In the genomic region with DNA sequence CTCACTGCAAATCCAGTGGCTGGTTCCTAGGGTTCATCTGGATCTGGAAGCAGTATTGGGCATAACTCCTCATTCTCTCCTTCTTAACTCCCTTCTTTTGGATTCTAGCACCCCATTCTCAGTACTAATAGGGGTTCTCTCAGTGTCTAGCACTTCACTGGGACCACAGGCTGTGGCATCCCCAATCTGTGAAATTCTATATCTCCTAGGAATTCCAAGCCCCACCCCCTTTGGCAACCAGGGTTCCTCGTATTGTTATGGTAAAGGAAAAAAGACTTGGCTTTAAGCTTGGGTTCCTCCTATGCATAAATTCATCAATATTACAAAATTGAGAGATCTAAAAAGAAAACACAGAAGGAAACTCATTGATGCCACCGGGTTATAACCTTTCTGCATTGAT, we compare ENCODE assay signal across 31 cellular contexts.
"Had no signal": no experiment of that assay in that cellular context is flagged by ENCODE, and none has a peak within 500 bp of the region (broad histone marks: within the 10 kb centered on the region; RNA-seq: fewer than 3 reads in every experiment).

No MANE protein-coding gene starts in this region.

- H3K27me3 Mint-ChIP-seq: activated CD4-positive, alpha-beta memory T cell treated with anti-CD3 and anti-CD28 coated beads, Interleukin-2, amount 10 ng/mL, durations not matched to agents 7 days and 5 days had no signal

- H3K27ac Mint-ChIP-seq: activated CD4-positive, alpha-beta memory T cell treated with anti-CD3 and anti-CD28 coated beads, Interleukin-2, amount 10 ng/mL, durations not matched to agents 7 days and 5 days; activated CD4-positive, alpha-beta T cell treated with anti-CD3 and anti-CD28 coated beads, Interleukin-2, amount 10 ng/mL, durations not matched to agents 7 days and 5 days; activated naive CD8-positive, alpha-beta T cell; activated T-helper 17 cell treated with anti-CD3 and anti-CD28 coated beads, Interleukin-2, amount 50 U/mL, for 72 hours; dendritic cell treated with granulocyte-macrophage colony-stimulating factor and Interleukin-4, amounts not matched to agents 40 ng/mL and 50 ng/mL, for 4 days; T-helper 17 cell; T-helper 2 cell treated with Interferon-gamma antibody and Interleukin-4, amounts not matched to agents 5 μg/mL and 100 μg/mL, for 36 hours had no signal

- H3K9me3 Mint-ChIP-seq: activated CD4-positive, alpha-beta memory T cell treated with anti-CD3 and anti-CD28 coated beads, Interleukin-2, amount 10 ng/mL, durations not matched to agents 7 days and 5 days; activated CD4-positive, alpha-beta T cell treated with anti-CD3 and anti-CD28 coated beads, Interleukin-2, amount 10 ng/mL, durations not matched to agents 7 days and 5 days; activated T-cell treated with anti-CD3 and anti-CD28 coated beads, Interleukin-2, amount 50 U/mL, for 4 hours; activated T-helper 17 cell treated with anti-CD3 and anti-CD28 coated beads, Interleukin-2, amount 50 U/mL, for 72 hours; central memory CD8-positive, alpha-beta T cell; dendritic cell treated with granulocyte-macrophage colony-stimulating factor and Interleukin-4, amounts not matched to agents 40 ng/mL and 50 ng/mL, for 4 days; T-helper 2 cell treated with Interferon-gamma antibody and Interleukin-4, amounts not matched to agents 5 μg/mL and 100 μg/mL, for 36 hours had no signal

- H3K4me1 Mint-ChIP-seq: activated CD4-positive, alpha-beta memory T cell treated with anti-CD3 and anti-CD28 coated beads, Interleukin-2, amount 10 ng/mL, durations not matched to agents 7 days and 5 days; activated CD4-positive, alpha-beta T cell treated with anti-CD3 and anti-CD28 coated beads, Interleukin-2, amount 10 ng/mL, durations not matched to agents 7 days and 5 days; activated T-helper 17 cell treated with anti-CD3 and anti-CD28 coated beads, Interleukin-2, amount 50 U/mL, for 72 hours; central memory CD8-positive, alpha-beta T cell had no signal

- H3K4me1 ChIP-seq: esophagus muscularis mucosa, foreskin keratinocyte, gastrocnemius medialis, heart left ventricle had no signal

- H3K27me3 ChIP-seq: brain microvascular endothelial cell, foreskin keratinocyte, gastrocnemius medialis had no signal

- H3K4me3 ChIP-seq: coronary artery, dorsolateral prefrontal cortex, esophagus muscularis mucosa, gastrocnemius medialis, heart left ventricle had no signal

- H3K4me3 Mint-ChIP-seq: activated CD4-positive, alpha-beta memory T cell treated with anti-CD3 and anti-CD28 coated beads, Interleukin-2, amount 10 ng/mL, durations not matched to agents 7 days and 5 days; activated CD4-positive, alpha-beta T cell treated with anti-CD3 and anti-CD28 coated beads, Interleukin-2, amount 10 ng/mL, durations not matched to agents 7 days and 5 days; activated naive CD8-positive, alpha-beta T cell; activated T-cell treated with anti-CD3 and anti-CD28 coated beads, Interleukin-2, amount 50 U/mL, for 4 hours; activated T-helper 17 cell treated with anti-CD3 and anti-CD28 coated beads, Interleukin-2, amount 50 U/mL, for 72 hours; central memory CD8-positive, alpha-beta T cell; dendritic cell treated with granulocyte-macrophage colony-stimulating factor and Interleukin-4, amounts not matched to agents 40 ng/mL and 50 ng/mL, for 4 days; T-helper 17 cell; T-helper 2 cell treated with Interferon-gamma antibody and Interleukin-4, amounts not matched to agents 5 μg/mL and 100 μg/mL, for 36 hours had no signal

- H3K36me3 Mint-ChIP-seq: activated naive CD8-positive, alpha-beta T cell had no signal

- H3K9me3 ChIP-seq: esophagus muscularis mucosa, gastrocnemius medialis, heart left ventricle had no signal

- H3K27ac ChIP-seq: brain microvascular endothelial cell, coronary artery, dorsolateral prefrontal cortex, esophagus muscularis mucosa, foreskin keratinocyte, gastrocnemius medialis, heart left ventricle had no signal

- H3K36me3 ChIP-seq: brain microvascular endothelial cell, esophagus muscularis mucosa, heart left ventricle had no signal

- DNase-seq: activated CD4-positive, alpha-beta memory T cell treated with anti-CD3 and anti-CD28 coated beads, Interleukin-2, amount 10 ng/mL, durations not matched to agents 7 days and 5 days; activated CD4-positive, alpha-beta T cell treated with anti-CD3 and anti-CD28 coated beads for 1 hour; activated CD4-positive, alpha-beta T cell treated with anti-CD3 and anti-CD28 coated beads for 4 hours; activated CD4-positive, alpha-beta T cell treated with anti-CD3 and anti-CD28 coated beads, Interleukin-2, amount 10 ng/mL, durations not matched to agents 7 days and 5 days; activated CD4-positive, alpha-beta T cell treated with anti-CD3 and anti-CD28 coated beads, Interleukin-2, amount 50 U/mL, for 4 hours; activated CD8-positive, alpha-beta memory T cell treated with anti-CD3 and anti-CD28 coated beads for 24 hours; activated effector memory CD4-positive, alpha-beta T cell treated with Interleukin-2 at 50 U/mL for 16 hours; activated gamma-delta T cell treated with Interleukin-2 at 50 U/mL for 16 hours; activated naive CD4-positive, alpha-beta T cell treated with anti-CD3 and anti-CD28 coated beads, Interleukin-2, amount 50 U/mL, for 16 hours; activated naive CD4-positive, alpha-beta T cell treated with Interleukin-2 at 50 U/mL for 16 hours; activated T-cell treated with anti-CD3 and anti-CD28 coated beads, Interleukin-2, amount 50 U/mL, for 4 hours; amniotic stem cell; anterior cingulate cortex; brain microvascular endothelial cell; dorsolateral prefrontal cortex; effector memory CD4-positive, alpha-beta T cell; erythroblast; foreskin keratinocyte; gastrocnemius medialis; glutamatergic neuron; heart left ventricle; T-helper 1 cell; T-helper 17 cell; T1000 had no signal
